In genomic region chr17:19507673-19508326, GRCh38 we compare ENCODE assay signal across 7 cellular contexts. TPM values are rescaled to one million over a fixed set of nuclear protein-coding genes. Genes with fewer than 3 reads are reported as not detected.
DNase-seq lines count a peak whose midpoint lies in the region; ATAC-seq and TF ChIP-seq lines count a peak whose summit lies in the region.

No MANE protein-coding gene starts in this region.

- H3K4me3 Mint-ChIP-seq in activated CD4-positive, alpha-beta T cell treated with anti-CD3 and anti-CD28 coated beads for 36 hours = peak overlapping the region; percentile 82
- H3K4me3 Mint-ChIP-seq in chondrocyte (ENCODE audit: unreplicated experiment) = peak overlapping the region; percentile 88

- peak; percentile 70 for ATAC-seq in GM18511 (IDR thresholded peaks at IDR 0.05; ENCODE audit: unreplicated experiment)
- ATAC-seq in HG03095 (IDR thresholded peaks at IDR 0.05; ENCODE audit: unreplicated experiment) = peak; percentile 65
- ATAC-seq in activated CD4-positive, alpha-beta T cell treated with anti-CD3 and anti-CD28 coated beads for 36 hours = peak; percentile 85

- H3K27me3 Mint-ChIP-seq in activated CD4-positive, alpha-beta T cell treated with anti-CD3 and anti-CD28 coated beads for 36 hours = peaks cover 2% of the 10 kb centered on the region
- no peaks in the 10 kb centered on the region for H3K27me3 Mint-ChIP-seq in chondrocyte (ENCODE audit: low read depth)

- H3K36me3 Mint-ChIP-seq in activated CD4-positive, alpha-beta T cell treated with anti-CD3 and anti-CD28 coated beads for 36 hours (ENCODE audit: low read depth) = peaks cover 2% of the 10 kb centered on the region
- H3K36me3 Mint-ChIP-seq in chondrocyte (ENCODE audit: low read depth) = no peaks in the 10 kb centered on the region

- no peaks in the 10 kb centered on the region for H3K9me3 Mint-ChIP-seq in activated CD4-positive, alpha-beta T cell treated with anti-CD3 and anti-CD28 coated beads for 36 hours (ENCODE audit: low read depth)
- no peaks in the 10 kb centered on the region for H3K9me3 Mint-ChIP-seq in chondrocyte (ENCODE audit: low read depth)

- CTCF ChIA-PET in activated CD4-positive, alpha-beta T cell treated with anti-CD3 and anti-CD28 coated beads for 36 hours (lab: Charles Lee) = no interaction called here

- H3K36me3 ChIP-seq in kidney epithelial cell (ENCODE audit: control insufficient read depth, insufficient read depth, low read length) = no peaks in the 10 kb centered on the region

- peaks cover 5% of the 10 kb centered on the region for H3K27me3 ChIP-seq in kidney epithelial cell (ENCODE audit: control insufficient read depth, insufficient read depth, low read length)

- POLR2A ChIA-PET in activated CD4-positive, alpha-beta T cell treated with anti-CD3 and anti-CD28 coated beads for 36 hours (lab: Charles Lee) = no interaction called here

- no peak for TF ChIP-seq CTCF in chondrocyte (IDR thresholded peaks at IDR 0.05)
- no peak for TF ChIP-seq CTCF in kidney epithelial cell (IDR thresholded peaks at IDR 0.05; ENCODE audit: insufficient read depth, low read length, poor library complexity, severe bottlenecking)

- peak; percentile 82 for DNase-seq in NCI-H226
- peak; percentile 87 for DNase-seq in activated CD4-positive, alpha-beta T cell treated with anti-CD3 and anti-CD28 coated beads for 36 hours
- peak; percentile 90 for DNase-seq in chondrocyte (ENCODE audit: low spot score)
- DNase-seq in kidney epithelial cell (ENCODE audit: low read depth) = peak; percentile 66
- peak; percentile 75 to 78 for DNase-seq in stimulated activated CD4-positive, alpha-beta T cell treated with anti-CD3 and anti-CD28 coated beads, Interleukin-15, amount 100 ng/mL, for 1 hour (ENCODE audit: low read depth in 1 of 2, low spot score in 1 of 2)

- peak overlapping the region; percentile 87 for H3K4me3 ChIP-seq in kidney epithelial cell (ENCODE audit: low read depth, low read length)

- H3K27ac Mint-ChIP-seq in activated CD4-positive, alpha-beta T cell treated with anti-CD3 and anti-CD28 coated beads for 36 hours = peak overlapping the region; percentile 89
- peak overlapping the region; percentile 92 for H3K27ac Mint-ChIP-seq in chondrocyte (ENCODE audit: unreplicated experiment)

- H3K4me1 Mint-ChIP-seq in activated CD4-positive, alpha-beta T cell treated with anti-CD3 and anti-CD28 coated beads for 36 hours = peaks cover 7% of the 10 kb centered on the region
- H3K4me1 Mint-ChIP-seq in chondrocyte (ENCODE audit: low read depth) = peaks cover 8% of the 10 kb centered on the region

- intact Hi-C loops in activated CD4-positive, alpha-beta T cell treated with anti-CD3 and anti-CD28 coated beads for 36 hours (cut with DNase I, micrococcal nuclease) = loop anchor here (1.0 to 5.0 kb wide), 8 partner anchors 129 to 650 kb away; partner anchors contain the start of genes ALDH3A2 (in 2 of the 2), B9D1 (in 2 of the 2), MAPK7 (in 2 of the 2) and AKAP10 (in 1 of the 2)

RNA-seq across cellular contexts. Expression of gene SLC47A1, which starts 25.9 kb away (rescaled TPM):
- total RNA-seq in activated CD4-positive, alpha-beta T cell treated with anti-CD3 and anti-CD28 coated beads for 36 hours = under 1 TPM in 1 of 2 experiments, not detected in 1; 0.25 TPM
- total RNA-seq in chondrocyte (1.7 to 4.9 TPM (median 2.0 TPM) in 3 replicates), kidney epithelial cell (1.0 and 3.9 TPM in 2 replicates)

Comparison
In these comparisons a context has a peak if more than half of its experiments do, and no peak if none do; other contexts are left out.
1. Peak in every context shown above with its lines: DNase-seq, ATAC-seq and H3K4me3 ChIP-seq.